In genomic region chr5:170327802-170328201, GRCh38 we compare ENCODE assay signal across 26 cellular contexts. TPM values are rescaled to one million over a fixed set of nuclear protein-coding genes. Genes with fewer than 3 reads are reported as not detected.
"Had no signal": no experiment of that assay in that cellular context is flagged by ENCODE, and none has a peak within 500 bp of the region (broad histone marks: within the 10 kb centered on the region; RNA-seq: fewer than 3 reads in every experiment).

No MANE protein-coding gene starts in this region.

- H3K36me3 ChIP-seq: cardiac muscle cell, right lobe of liver had no signal

- H3K36me3 Mint-ChIP-seq: naive thymus-derived CD8-positive, alpha-beta T cell; stimulated activated memory B cell treated with anti-CD40 and anti-IgM and Interleukin-4, amounts not matched to agents 10 μg/mL and 1 μg/mL and 100 μg/mL, for 72 hours; type B pancreatic cell had no signal

- H3K9me3 ChIP-seq: right lobe of liver, testis had no signal

- H3K27ac ChIP-seq: cardiac muscle cell, dorsolateral prefrontal cortex, epithelial cell of prostate, foreskin keratinocyte, parathyroid adenoma, right lobe of liver, testis had no signal

- H3K4me1 ChIP-seq: foreskin keratinocyte, parathyroid adenoma, right lobe of liver had no signal

- H3K27ac Mint-ChIP-seq: activated CD4-positive, alpha-beta T cell treated with anti-CD3 and anti-CD28 coated beads, Interleukin-2, amount 10 ng/mL, durations not matched to agents 24 days and 14 days; activated CD8-positive, alpha-beta T cell treated with anti-CD3 and anti-CD28 coated beads for 36 hours; activated naive CD8-positive, alpha-beta T cell treated with anti-CD3 and anti-CD28 coated beads, Interleukin-2, amount 10 ng/mL, durations not matched to agents 7 days and 5 days; activated T-cell treated with anti-CD3 and anti-CD28 coated beads, Interleukin-2, amount 50 U/mL, for 24 hours; activated T-helper 2 cell treated with anti-CD3 and anti-CD28 coated beads, Interferon-gamma antibody, Interleukin-2, Interleukin-4, amounts not matched to agents 10 μg/mL and 5 μg/mL and 100 μg/mL, durations not matched to agents 14 hours and 24 hours and 36 hours; endodermal cell; naive thymus-derived CD8-positive, alpha-beta T cell; stimulated activated memory B cell treated with anti-CD40 and anti-IgM and Interleukin-4, amounts not matched to agents 10 μg/mL and 1 μg/mL and 100 μg/mL, for 72 hours; T-helper 2 cell treated with Interferon-gamma antibody and Interleukin-4, amounts not matched to agents 5 μg/mL and 100 μg/mL, for 36 hours; type B pancreatic cell had no signal

- H3K4me3 Mint-ChIP-seq: activated CD4-positive, alpha-beta T cell treated with anti-CD3 and anti-CD28 coated beads, Interleukin-2, amount 10 ng/mL, durations not matched to agents 24 days and 14 days; activated CD8-positive, alpha-beta T cell treated with anti-CD3 and anti-CD28 coated beads for 36 hours; activated naive CD8-positive, alpha-beta T cell treated with anti-CD3 and anti-CD28 coated beads, Interleukin-2, amount 10 ng/mL, durations not matched to agents 7 days and 5 days; activated T-cell treated with anti-CD3 and anti-CD28 coated beads, Interleukin-2, amount 50 U/mL, for 24 hours; endodermal cell; naive thymus-derived CD8-positive, alpha-beta T cell; stimulated activated memory B cell treated with anti-CD40 and anti-IgM and Interleukin-4, amounts not matched to agents 10 μg/mL and 1 μg/mL and 100 μg/mL, for 72 hours; T-helper 2 cell treated with Interferon-gamma antibody and Interleukin-4, amounts not matched to agents 5 μg/mL and 100 μg/mL, for 36 hours; type B pancreatic cell had no signal

- H2AFZ ChIP-seq: parathyroid adenoma had no signal

- H3K79me2 ChIP-seq: parathyroid adenoma had no signal

- H3K4me3 ChIP-seq: cardiac muscle cell, dorsolateral prefrontal cortex, right lobe of liver, smooth muscle cell, testis had no signal

- H3K9ac ChIP-seq: parathyroid adenoma had no signal

- DNase-seq: activated CD4-positive, alpha-beta T cell treated with anti-CD3 and anti-CD28 coated beads, Interleukin-2, amount 10 ng/mL, durations not matched to agents 24 days and 14 days; activated CD8-positive, alpha-beta T cell treated with anti-CD3 and anti-CD28 coated beads for 36 hours; activated naive CD4-positive, alpha-beta T cell treated with Interleukin-2 at 50 U/mL for 16 hours; activated naive CD8-positive, alpha-beta T cell treated with anti-CD3 and anti-CD28 coated beads, Interleukin-2, amount 10 ng/mL, durations not matched to agents 7 days and 5 days; activated T-cell treated with anti-CD3 and anti-CD28 coated beads, Interleukin-2, amount 50 U/mL, for 24 hours; amygdala; dorsolateral prefrontal cortex; endodermal cell; foreskin keratinocyte; glutamatergic neuron; hippocampal formation; left cardiac atrium; mesenchymal stem cell; naive thymus-derived CD8-positive, alpha-beta T cell; right lobe of liver; stimulated activated CD4-positive, alpha-beta T cell treated with anti-CD3 and anti-CD28 coated beads, Interleukin-4, amount 100 ng/mL, for 24 hours; testis had no signal

- ATAC-seq: activated CD8-positive, alpha-beta T cell treated with anti-CD3 and anti-CD28 coated beads for 36 hours; foreskin keratinocyte; left cardiac atrium; naive thymus-derived CD8-positive, alpha-beta T cell had no signal

- H3K27me3 ChIP-seq: cardiac muscle cell, dorsolateral prefrontal cortex, right lobe of liver, testis had no signal

- H3K9me3 Mint-ChIP-seq: activated CD8-positive, alpha-beta T cell treated with anti-CD3 and anti-CD28 coated beads for 36 hours; activated T-cell treated with anti-CD3 and anti-CD28 coated beads, Interleukin-2, amount 50 U/mL, for 24 hours; endodermal cell; stimulated activated memory B cell treated with anti-CD40 and anti-IgM and Interleukin-4, amounts not matched to agents 10 μg/mL and 1 μg/mL and 100 μg/mL, for 72 hours; T-helper 2 cell treated with Interferon-gamma antibody and Interleukin-4, amounts not matched to agents 5 μg/mL and 100 μg/mL, for 36 hours; type B pancreatic cell had no signal

- H3K27me3 Mint-ChIP-seq: activated CD4-positive, alpha-beta T cell treated with anti-CD3 and anti-CD28 coated beads, Interleukin-2, amount 10 ng/mL, durations not matched to agents 24 days and 14 days; activated CD8-positive, alpha-beta T cell treated with anti-CD3 and anti-CD28 coated beads for 36 hours; activated naive CD8-positive, alpha-beta T cell treated with anti-CD3 and anti-CD28 coated beads, Interleukin-2, amount 10 ng/mL, durations not matched to agents 7 days and 5 days; activated T-cell treated with anti-CD3 and anti-CD28 coated beads, Interleukin-2, amount 50 U/mL, for 24 hours; naive thymus-derived CD8-positive, alpha-beta T cell; stimulated activated memory B cell treated with anti-CD40 and anti-IgM and Interleukin-4, amounts not matched to agents 10 μg/mL and 1 μg/mL and 100 μg/mL, for 72 hours had no signal

- H3K4me2 ChIP-seq: smooth muscle cell had no signal

RNA-seq across cellular contexts. Expression of gene LCP2, which starts 30.2 kb away (rescaled TPM):
- total RNA-seq: cardiac muscle cell, fibroblast of lung, foreskin keratinocyte had no signal
